Comparison of ENCODE assay signal across 24 cellular contexts in the genomic region with DNA sequence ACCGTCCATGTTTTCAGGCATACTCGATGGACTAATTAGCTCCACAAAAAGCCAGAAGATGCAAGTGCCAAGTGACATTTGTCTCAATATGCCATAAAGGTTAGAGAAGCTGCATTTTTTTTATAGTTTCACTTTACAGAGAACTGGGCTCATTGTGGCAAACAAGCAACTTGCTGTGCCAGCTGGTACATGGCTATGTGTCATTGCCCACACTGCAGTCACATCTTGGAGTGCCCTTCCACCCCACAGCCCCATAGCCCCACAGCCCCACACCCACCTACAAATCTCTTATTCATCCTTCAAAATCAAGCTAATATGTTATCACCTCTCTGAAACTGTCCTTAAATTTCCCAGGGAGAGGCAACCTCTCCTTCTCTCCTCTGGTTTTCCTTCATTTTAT.
DNase-seq lines count a peak whose midpoint lies in the region; ATAC-seq and FAIRE-seq lines count a peak whose summit lies in the region.
"Had no signal": no experiment of that assay in that cellular context is flagged by ENCODE, and none has a peak within 500 bp of the region (broad histone marks: within the 10 kb centered on the region; RNA-seq: fewer than 3 reads in every experiment).

No MANE protein-coding gene starts in this region.

- H3K27ac Mint-ChIP-seq in activated naive CD4-positive, alpha-beta T cell treated with anti-CD3 and anti-CD28 coated beads, Interleukin-2, amount 10 ng/mL, durations not matched to agents 7 days and 5 days: peak overlapping the region; percentile 17
- peak overlapping the region; percentile 24 to 44 for H3K27ac Mint-ChIP-seq in effector memory CD8-positive, alpha-beta T cell
- H3K27ac Mint-ChIP-seq: CD4-positive, alpha-beta T cell; endodermal cell had no signal

- no peak overlapping the region for H3K27ac ChIP-seq in small intestine (ENCODE audit: low read depth in 1 of 2, low read length in 1 of 2)
- H3K27ac ChIP-seq: coronary artery, pancreas had no signal

- peak overlapping the region; percentile 62 for H3K4me2 ChIP-seq in skeletal muscle satellite cell (ENCODE audit: low read length)

- H3K4me1 Mint-ChIP-seq in activated naive CD4-positive, alpha-beta T cell treated with anti-CD3 and anti-CD28 coated beads, Interleukin-2, amount 10 ng/mL, durations not matched to agents 7 days and 5 days: peaks cover 11% of the 10 kb centered on the region
- H3K4me1 Mint-ChIP-seq in effector memory CD8-positive, alpha-beta T cell (ENCODE audit: low read depth in 2 of 2): peaks cover 18 to 39% of the 10 kb centered on the region in 2 donors

- CTCF ChIA-PET in activated naive CD4-positive, alpha-beta T cell treated with anti-CD3 and anti-CD28 coated beads, Interleukin-2, amount 10 ng/mL, durations not matched to agents 7 days and 5 days (lab: Charles Lee): no interaction called here

- no peaks in the 10 kb centered on the region for H3K27me3 Mint-ChIP-seq in activated naive CD4-positive, alpha-beta T cell treated with anti-CD3 and anti-CD28 coated beads, Interleukin-2, amount 10 ng/mL, durations not matched to agents 7 days and 5 days
- H3K27me3 Mint-ChIP-seq in effector memory CD8-positive, alpha-beta T cell: no peaks in the 10 kb centered on the region
- H3K27me3 Mint-ChIP-seq: CD4-positive, alpha-beta T cell had no signal

- H3K4me1 ChIP-seq in skeletal muscle satellite cell (ENCODE audit: control insufficient read depth, insufficient read depth, low read length) (peaks cover 7% of the 10 kb centered on the region), small intestine (ENCODE audit: control insufficient read depth in 2 of 2, insufficient read depth in 1 of 2, low read depth in 1 of 2, low read length in 1 of 2) (peaks cover 0 to 4% of the 10 kb centered on the region in 2 donors)
- H3K4me1 ChIP-seq: pancreas had no signal

- H3K36me3 Mint-ChIP-seq in activated naive CD4-positive, alpha-beta T cell treated with anti-CD3 and anti-CD28 coated beads, Interleukin-2, amount 10 ng/mL, durations not matched to agents 7 days and 5 days: peaks cover 51% of the 10 kb centered on the region
- H3K36me3 Mint-ChIP-seq in effector memory CD8-positive, alpha-beta T cell (ENCODE audit: insufficient read depth): no peaks in the 10 kb centered on the region

- FAIRE-seq in small intestine (lab: Jason Lieb, UNC): no peak
- FAIRE-seq: bronchial epithelial cell, G401.6, K562, pancreas had no signal

- no peaks in the 10 kb centered on the region for H3K9me3 Mint-ChIP-seq in activated naive CD4-positive, alpha-beta T cell treated with anti-CD3 and anti-CD28 coated beads, Interleukin-2, amount 10 ng/mL, durations not matched to agents 7 days and 5 days
- H3K9me3 Mint-ChIP-seq in effector memory CD8-positive, alpha-beta T cell: no peaks in the 10 kb centered on the region
- H3K9me3 Mint-ChIP-seq: CD4-positive, alpha-beta T cell; endodermal cell had no signal

- no peak overlapping the region for H3K9ac ChIP-seq in skeletal muscle satellite cell (ENCODE audit: low read depth, low read length)

- WGBS in small intestine, 3 donors: 57 to 89% (median 63%) methylated on average over 2 of the region's 2 CpGs

- no peak for DNase-seq in activated naive CD4-positive, alpha-beta T cell treated with anti-CD3 and anti-CD28 coated beads, Interleukin-2, amount 10 ng/mL, durations not matched to agents 7 days and 5 days
- no peak for DNase-seq in activated naive CD4-positive, alpha-beta T cell treated with Interleukin-2 at 50 U/mL for 16 hours
- DNase-seq in MV-4-11 (lab: John Stamatoyannopoulos, UW) (peak; percentile 8), small intestine (no peak), superior temporal gyrus (ENCODE audit: extremely low spot score) (no peak)
- no peak for DNase-seq in effector memory CD8-positive, alpha-beta T cell
- DNase-seq: activated effector memory CD4-positive, alpha-beta T cell treated with Interleukin-2 at 50 U/mL for 16 hours; amniotic stem cell; CD4-positive, alpha-beta T cell; endodermal cell; glutamatergic neuron; mammary epithelial cell; MM.1S; NCI-H1436 treated with DMSO at 0.1 percent for 48 hours; NCI-H69; pancreas; right cardiac atrium; T1000 had no signal

- H3K4me3 ChIP-seq in skeletal muscle satellite cell (ENCODE audit: low read length): no peak overlapping the region
- no peak overlapping the region for H3K4me3 ChIP-seq in small intestine (ENCODE audit: low read depth in 1 of 2, low read length in 2 of 2)
- H3K4me3 ChIP-seq: coronary artery, K562, pancreas had no signal

- ATAC-seq in effector memory CD8-positive, alpha-beta T cell (replicated peaks): peak; percentile 66
- ATAC-seq in GM18519 (IDR thresholded peaks at IDR 0.05; ENCODE audit: low FRiP score, unreplicated experiment): no peak
- ATAC-seq: K562, right cardiac atrium had no signal

- no peaks in the 10 kb centered on the region for H3K27me3 ChIP-seq in skeletal muscle satellite cell (ENCODE audit: control insufficient read depth, insufficient read depth, low read length)
- no peaks in the 10 kb centered on the region for H3K27me3 ChIP-seq in small intestine (ENCODE audit: control insufficient read depth in 2 of 2, insufficient read depth in 2 of 2, low read length in 2 of 2)
- H3K27me3 ChIP-seq: pancreas had no signal

- H3K4me3 Mint-ChIP-seq in activated naive CD4-positive, alpha-beta T cell treated with anti-CD3 and anti-CD28 coated beads, Interleukin-2, amount 10 ng/mL, durations not matched to agents 7 days and 5 days: no peak overlapping the region
- peak overlapping the region in 1 of 2 donors; percentile 1 for H3K4me3 Mint-ChIP-seq in effector memory CD8-positive, alpha-beta T cell
- H3K4me3 Mint-ChIP-seq: CD4-positive, alpha-beta T cell; endodermal cell had no signal

- H3K36me3 ChIP-seq in skeletal muscle satellite cell (ENCODE audit: insufficient read depth, low read length): no peaks in the 10 kb centered on the region
- H3K36me3 ChIP-seq in small intestine (ENCODE audit: control insufficient read depth in 2 of 2, insufficient read depth in 2 of 2, low read length in 2 of 2): no peaks in the 10 kb centered on the region
- H3K36me3 ChIP-seq: pancreas had no signal

- H3K9me3 ChIP-seq in skeletal muscle satellite cell (replicated peaks; ENCODE audit: low read length) (no peaks in the 10 kb centered on the region), small intestine (ENCODE audit: control insufficient read depth, low read depth) (no peaks in the 10 kb centered on the region)
- H3K9me3 ChIP-seq: pancreas had no signal
